24 cellular contexts compared by ENCODE assay signal in genomic region chr20:45153756-45154155, GRCh38. TPM values are rescaled to one million over a fixed set of nuclear protein-coding genes. Genes with fewer than 3 reads are reported as not detected.
DNase-seq lines count a peak whose midpoint lies in the region; ATAC-seq and TF ChIP-seq lines count a peak whose summit lies in the region.
"Had no signal": no experiment of that assay in that cellular context is flagged by ENCODE, and none has a peak within 500 bp of the region (broad histone marks: within the 10 kb centered on the region; RNA-seq: fewer than 3 reads in every experiment).

No MANE protein-coding gene starts in this region.

- H4K20me1 ChIP-seq in OCI-LY3 (ENCODE audit: insufficient read depth, low read length): no peaks in the 10 kb centered on the region

- peak overlapping the region; percentile 57 for H3K4me2 ChIP-seq in OCI-LY3 (ENCODE audit: low read length)

- intact Hi-C loops in head of caudate nucleus (cut with DNase I): no loop called here

- H3K4me1 ChIP-seq in OCI-LY3 (ENCODE audit: low read length): peaks cover 46% of the 10 kb centered on the region
- H3K4me1 ChIP-seq: breast epithelium, gastrocnemius medialis had no signal

- peak; percentile 92 for ATAC-seq in stimulated activated memory B cell treated with anti-CD40 and anti-IgM and Interleukin-4, amounts not matched to agents 10 μg/mL and 1 μg/mL and 100 μg/mL, for 72 hours
- ATAC-seq: activated CD4-positive, alpha-beta T cell treated with anti-CD3 and anti-CD28 coated beads for 36 hours; gastrocnemius medialis; left ventricle myocardium superior; stimulated activated naive CD8-positive, alpha-beta T cell treated with anti-CD3 and anti-CD28 coated beads, Interleukin-15, amount 100 ng/mL, for 72 hours had no signal

- H3K36me3 ChIP-seq in OCI-LY3 (replicated peaks; ENCODE audit: low read depth, low read length): peaks cover 22% of the 10 kb centered on the region
- H3K36me3 ChIP-seq: breast epithelium, gastrocnemius medialis, ovary had no signal

- peak; percentile 10 for DNase-seq in GM20000 (ENCODE audit: low spot score)
- peak in 24 of 42 donors; percentile 5 to 50 (median 24) for DNase-seq in head of caudate nucleus
- no peak for DNase-seq in A172 (ENCODE audit: low spot score)
- no peak for DNase-seq in islet precursor cell
- DNase-seq in activated naive CD4-positive, alpha-beta T cell (lab: John Stamatoyannopoulos, UW): no peak
- no peak for DNase-seq in chondrocyte (ENCODE audit: low spot score)
- DNase-seq: activated CD4-positive, alpha-beta T cell treated with anti-CD3 and anti-CD28 coated beads for 36 hours; gastrocnemius medialis; GDM1; left ventricle myocardium superior; NCI-H2029 treated with DMSO at 0.1 percent for 48 hours; NCI-H510A; ovary; SHP77 treated with DMSO at 0.1 percent for 48 hours; stimulated activated CD4-positive, alpha-beta T cell treated with anti-CD3 and anti-CD28 coated beads, Interleukin-1b, Interleukin-23, amount 100 ng/mL, for 48 hours; stimulated activated naive CD8-positive, alpha-beta T cell treated with anti-CD3 and anti-CD28 coated beads, Interleukin-15, amount 100 ng/mL, for 72 hours; T1000 had no signal

- H3K4me1 Mint-ChIP-seq in stimulated activated memory B cell treated with anti-CD40 and anti-IgM and Interleukin-4, amounts not matched to agents 10 μg/mL and 1 μg/mL and 100 μg/mL, for 72 hours: peaks cover 18% of the 10 kb centered on the region
- no peaks in the 10 kb centered on the region for H3K4me1 Mint-ChIP-seq in chondrocyte (ENCODE audit: low read depth)
- H3K4me1 Mint-ChIP-seq: activated CD4-positive, alpha-beta T cell treated with anti-CD3 and anti-CD28 coated beads for 36 hours; stimulated activated naive CD8-positive, alpha-beta T cell treated with anti-CD3 and anti-CD28 coated beads, Interleukin-15, amount 100 ng/mL, for 72 hours had no signal

- H3K27ac ChIP-seq in OCI-LY3 (ENCODE audit: low read length): peak overlapping the region; percentile 82
- H3K27ac ChIP-seq: breast epithelium, epithelial cell of prostate, gastrocnemius medialis, ovary had no signal

- TF ChIP-seq CTCF in GM20000 (IDR thresholded peaks at IDR 0.05; ENCODE audit: extremely low read depth, missing control alignments): no peak
- TF ChIP-seq CTCF in OCI-LY3 (IDR thresholded peaks at IDR 0.05; ENCODE audit: low read depth, low read length): no peak
- no peak for TF ChIP-seq CTCF in chondrocyte (IDR thresholded peaks at IDR 0.05)

- H3K4me3 ChIP-seq in OCI-LY3 (ENCODE audit: low read length): peak overlapping the region; percentile 34
- H3K4me3 ChIP-seq: breast epithelium, gastrocnemius medialis, ovary had no signal

- H3K9me3 Mint-ChIP-seq in stimulated activated memory B cell treated with anti-CD40 and anti-IgM and Interleukin-4, amounts not matched to agents 10 μg/mL and 1 μg/mL and 100 μg/mL, for 72 hours: peaks cover 11% of the 10 kb centered on the region
- H3K9me3 Mint-ChIP-seq in chondrocyte (ENCODE audit: low read depth): peaks cover 6% of the 10 kb centered on the region

- H3K27me3 ChIP-seq in OCI-LY3 (ENCODE audit: low read depth, low read length): no peaks in the 10 kb centered on the region
- H3K27me3 ChIP-seq: breast epithelium, ovary had no signal

- peaks cover 34% of the 10 kb centered on the region for H3K27me3 Mint-ChIP-seq in stimulated activated memory B cell treated with anti-CD40 and anti-IgM and Interleukin-4, amounts not matched to agents 10 μg/mL and 1 μg/mL and 100 μg/mL, for 72 hours
- H3K27me3 Mint-ChIP-seq in chondrocyte (ENCODE audit: low read depth): peaks cover 37% of the 10 kb centered on the region

- no peak overlapping the region for H3K4me3 Mint-ChIP-seq in stimulated activated memory B cell treated with anti-CD40 and anti-IgM and Interleukin-4, amounts not matched to agents 10 μg/mL and 1 μg/mL and 100 μg/mL, for 72 hours
- no peak overlapping the region for H3K4me3 Mint-ChIP-seq in chondrocyte (ENCODE audit: unreplicated experiment)
- H3K4me3 Mint-ChIP-seq: activated CD4-positive, alpha-beta T cell treated with anti-CD3 and anti-CD28 coated beads for 36 hours; stimulated activated naive CD8-positive, alpha-beta T cell treated with anti-CD3 and anti-CD28 coated beads, Interleukin-15, amount 100 ng/mL, for 72 hours had no signal

- H3K27ac Mint-ChIP-seq in stimulated activated memory B cell treated with anti-CD40 and anti-IgM and Interleukin-4, amounts not matched to agents 10 μg/mL and 1 μg/mL and 100 μg/mL, for 72 hours: no peak overlapping the region
- H3K27ac Mint-ChIP-seq in chondrocyte (ENCODE audit: unreplicated experiment): no peak overlapping the region
- H3K27ac Mint-ChIP-seq: activated CD4-positive, alpha-beta T cell treated with anti-CD3 and anti-CD28 coated beads for 36 hours; stimulated activated naive CD8-positive, alpha-beta T cell treated with anti-CD3 and anti-CD28 coated beads, Interleukin-15, amount 100 ng/mL, for 72 hours had no signal

- no peaks in the 10 kb centered on the region for H3K79me2 ChIP-seq in OCI-LY3 (ENCODE audit: low read length)

- H3K9me3 ChIP-seq in OCI-LY3 (ENCODE audit: insufficient read depth, low read length): peaks cover 26% of the 10 kb centered on the region
- H3K9me3 ChIP-seq: gastrocnemius medialis, ovary had no signal

- H2AFZ ChIP-seq in OCI-LY3 (ENCODE audit: low read depth, low read length): no peak overlapping the region

- peak overlapping the region; percentile 26; the same call in 1 of the 2 replicates for H3K9ac ChIP-seq in OCI-LY3 (ENCODE audit: low read length)

- H3K36me3 Mint-ChIP-seq in stimulated activated memory B cell treated with anti-CD40 and anti-IgM and Interleukin-4, amounts not matched to agents 10 μg/mL and 1 μg/mL and 100 μg/mL, for 72 hours: peaks cover 12% of the 10 kb centered on the region
- H3K36me3 Mint-ChIP-seq in chondrocyte (ENCODE audit: low read depth): no peaks in the 10 kb centered on the region

RNA-seq across cellular contexts. Expression of gene PI3, which starts 20.9 kb away (rescaled TPM):
- total RNA-seq in A172 (2014; rRNA removed; shearing (Covaris generic)): not detected in 2 replicates
- not detected in 3 replicates for total RNA-seq in chondrocyte
- total RNA-seq: activated CD4-positive, alpha-beta T cell treated with anti-CD3 and anti-CD28 coated beads for 36 hours; M059J; myocyte; OCI-LY7 had no signal

RNA-seq across cellular contexts. Expression of gene WFDC12, which starts 29.5 kb away (rescaled TPM):
- not detected in 2 replicates for total RNA-seq in A172 (2014; rRNA removed; shearing (Covaris generic))
- not detected in 3 replicates for total RNA-seq in chondrocyte
- total RNA-seq: activated CD4-positive, alpha-beta T cell treated with anti-CD3 and anti-CD28 coated beads for 36 hours; breast epithelium; gastrocnemius medialis; left ventricle myocardium superior; M059J; myocyte; OCI-LY7; ovary had no signal

RNA-seq across cellular contexts. Expression of gene WFDC5, which starts 38.8 kb away (rescaled TPM):
- total RNA-seq in A172 (2014; rRNA removed; shearing (Covaris generic)): not detected in 2 replicates
- not detected in 3 replicates for total RNA-seq in chondrocyte
- total RNA-seq: breast epithelium, gastrocnemius medialis, left ventricle myocardium superior, M059J, myocyte, OCI-LY7, ovary had no signal

RNA-seq across cellular contexts. Expression of gene KCNS1, which starts 52.8 kb away (rescaled TPM):
- total RNA-seq in A172 (2014; rRNA removed; shearing (Covaris generic)): not detected in 2 replicates
- 0.55 to 1.1 TPM (median 0.59 TPM) in 3 replicates for total RNA-seq in chondrocyte
- total RNA-seq: gastrocnemius medialis, left ventricle myocardium superior, myocyte, OCI-LY7, ovary had no signal

RNA-seq across cellular contexts. Expression of gene SEMG1, which starts 53.1 kb away (rescaled TPM):
- not detected in 2 replicates for total RNA-seq in A172 (2014; rRNA removed; shearing (Covaris generic))
- not detected in 3 replicates for total RNA-seq in chondrocyte
- total RNA-seq: activated CD4-positive, alpha-beta T cell treated with anti-CD3 and anti-CD28 coated beads for 36 hours; gastrocnemius medialis; left ventricle myocardium superior; M059J; myocyte; OCI-LY7; ovary had no signal

Comparison
In these comparisons a context has a peak if more than half of its experiments do, and no peak if none do; other contexts are left out.
1. DNase-seq: peak in GM20000 (single experiment) and head of caudate nucleus (24 of 42); none in A172 (single experiment), islet precursor cell (single experiment), activated naive CD4-positive, alpha-beta T cell (0 of 4) and chondrocyte (single experiment).